In the genomic region with DNA sequence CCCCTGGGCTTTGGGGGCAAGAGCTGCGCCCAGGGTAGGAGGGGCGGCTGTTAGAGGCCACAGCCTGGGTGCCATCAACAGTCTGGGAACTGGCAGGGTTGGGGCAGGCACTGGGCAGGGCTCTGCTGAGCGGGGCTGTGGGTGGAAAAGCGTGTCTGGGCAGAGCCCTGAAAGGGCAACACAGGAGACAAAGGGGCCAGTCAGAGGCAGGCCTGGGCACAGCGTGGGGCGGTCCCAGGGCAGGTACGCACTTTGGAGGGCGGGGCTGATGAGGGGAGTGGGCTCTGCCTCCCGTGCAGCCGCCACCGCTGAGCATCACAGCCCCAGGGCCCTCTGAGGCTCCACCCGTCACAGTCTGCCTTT, we compare ENCODE assay signal across 12 cellular contexts. TPM values are rescaled to one million over a fixed set of nuclear protein-coding genes. Genes with fewer than 3 reads are reported as not detected.
A peak's percentile ranks its signal among the peaks of the same experiment; 100 is the strongest.
DNase-seq lines count a peak whose midpoint lies in the region; ATAC-seq and TF ChIP-seq lines count a peak whose summit lies in the region.
"Had no signal": no experiment of that assay in that cellular context is flagged by ENCODE, and none has a peak within 500 bp of the region (broad histone marks: within the 10 kb centered on the region; RNA-seq: fewer than 3 reads in every experiment).

No MANE protein-coding gene starts in this region.

- no peaks in the 10 kb centered on the region for H3K9me3 Mint-ChIP-seq in activated CD8-positive, alpha-beta memory T cell treated with anti-CD3 and anti-CD28 coated beads, Interleukin-2, amount 10 ng/mL, durations not matched to agents 7 days and 5 days (ENCODE audit: low read depth)
- peaks cover 1% of the 10 kb centered on the region for H3K9me3 Mint-ChIP-seq in endodermal cell
- H3K9me3 Mint-ChIP-seq: T-helper 2 cell treated with Interferon-gamma antibody and Interleukin-4, amounts not matched to agents 5 μg/mL and 100 μg/mL, for 36 hours had no signal

- H3K4me1 ChIP-seq in endodermal cell (ENCODE audit: control insufficient read depth, insufficient read depth, low read length) (peaks cover 2% of the 10 kb centered on the region), spleen (peaks cover 0 to 11% (median 7%) of the 10 kb centered on the region in 6 donors)
- H3K4me1 ChIP-seq: uterus had no signal

- no peak overlapping the region for H3K9ac ChIP-seq in endodermal cell (ENCODE audit: extremely low read depth, low read length, poor library complexity, severe bottlenecking)
- H3K9ac ChIP-seq: KMS-11 had no signal

- H3K4me3 ChIP-seq in endodermal cell (ENCODE audit: low read length) (no peak overlapping the region), spleen (no peak overlapping the region)
- H3K4me3 ChIP-seq: uterus had no signal

- H3K27ac Mint-ChIP-seq in activated CD8-positive, alpha-beta memory T cell treated with anti-CD3 and anti-CD28 coated beads, Interleukin-2, amount 10 ng/mL, durations not matched to agents 7 days and 5 days, result no peak overlapping the region
- no peak overlapping the region for H3K27ac Mint-ChIP-seq in endodermal cell

- H3K36me3 ChIP-seq in endodermal cell (ENCODE audit: control insufficient read depth, insufficient read depth, low read length) (peaks cover 4% of the 10 kb centered on the region), spleen (no peaks in the 10 kb centered on the region)
- H3K36me3 ChIP-seq: uterus had no signal

- TF ChIP-seq CTCF in endodermal cell (conservative IDR thresholded peaks at IDR 0.05) (no peak), spleen (IDR thresholded peaks at IDR 0.05 in 8 of 11, conservative IDR thresholded peaks at IDR 0.05 in 3 of 11) (no peak)

- intact Hi-C loops in spleen (cut with DNase I; ENCODE audit: low total_unique reads), result no loop called here

- H3K36me3 Mint-ChIP-seq in activated CD8-positive, alpha-beta memory T cell treated with anti-CD3 and anti-CD28 coated beads, Interleukin-2, amount 10 ng/mL, durations not matched to agents 7 days and 5 days, result no peaks in the 10 kb centered on the region
- peaks cover 9% of the 10 kb centered on the region for H3K36me3 Mint-ChIP-seq in endodermal cell (ENCODE audit: low read depth)

- peaks cover 2% of the 10 kb centered on the region for H3K4me1 Mint-ChIP-seq in activated CD8-positive, alpha-beta memory T cell treated with anti-CD3 and anti-CD28 coated beads, Interleukin-2, amount 10 ng/mL, durations not matched to agents 7 days and 5 days
- peaks cover 5% of the 10 kb centered on the region for H3K4me1 Mint-ChIP-seq in endodermal cell

- DNase-seq in activated CD8-positive, alpha-beta memory T cell treated with anti-CD3 and anti-CD28 coated beads, Interleukin-2, amount 10 ng/mL, durations not matched to agents 7 days and 5 days, result no peak
- DNase-seq in activated CD8-positive, alpha-beta memory T cell treated with anti-CD3 and anti-CD28 coated beads, Interleukin-2, amount 50 U/mL, for 4 hours, result no peak
- DNase-seq in NCI-H526 (lab: John Stamatoyannopoulos, UW) (peak; percentile 82 to 96), endodermal cell (no peak), globus pallidus (ENCODE audit: low spot score) (no peak), spleen (no peak)
- no peak for DNase-seq in stimulated activated naive CD8-positive, alpha-beta T cell treated with anti-CD3 and anti-CD28 coated beads, Interleukin-15, Interleukin-2, amounts not matched to agents 100 U/mL and 50 U/mL, for 24 hours

- H3K9me3 ChIP-seq in endodermal cell (ENCODE audit: control insufficient read depth, low read length) (no peaks in the 10 kb centered on the region), spleen (no peaks in the 10 kb centered on the region)
- H3K9me3 ChIP-seq: uterus had no signal

- no peaks in the 10 kb centered on the region for H3K27me3 ChIP-seq in endodermal cell (ENCODE audit: control insufficient read depth, insufficient read depth, low read length, poor library complexity, severe bottlenecking)
- peaks cover 0 to 10% (median 0%) of the 10 kb centered on the region in 7 donors for H3K27me3 ChIP-seq in spleen (replicated peaks in 1 of 7)
- H3K27me3 ChIP-seq: uterus had no signal

- WGBS in endodermal cell (ENCODE audit: insufficient coverage in 1 of 2, insufficient read length in 1 of 2), 2 experiments, result 82 to 90% methylated on average over 9 to 12 of the region's 12 CpGs
- 62 to 75% (median 62%) methylated on average over 10 to 12 of the region's 12 CpGs for WGBS in spleen, 5 donors

- ATAC-seq in activated CD8-positive, alpha-beta memory T cell treated with anti-CD3 and anti-CD28 coated beads, Interleukin-2, amount 10 ng/mL, durations not matched to agents 7 days and 5 days, result peak; percentile 21
- ATAC-seq in stimulated activated naive CD8-positive, alpha-beta T cell treated with anti-CD3 and anti-CD28 coated beads, Interleukin-15, Interleukin-2, amounts not matched to agents 100 U/mL and 50 U/mL, for 24 hours, result peak; percentile 8
- ATAC-seq in HG02938 (IDR thresholded peaks at IDR 0.05; ENCODE audit: unreplicated experiment), result no peak

- no peak for TF ChIP-seq POLR2A in spleen (IDR thresholded peaks at IDR 0.05)

- H3K27ac ChIP-seq in endodermal cell (ENCODE audit: low read depth, low read length) (peak overlapping the region; percentile 32), spleen (no peak overlapping the region)
- H3K27ac ChIP-seq: KMS-11, uterus had no signal

- CTCF ChIA-PET in activated CD8-positive, alpha-beta memory T cell treated with anti-CD3 and anti-CD28 coated beads, Interleukin-2, amount 10 ng/mL, durations not matched to agents 7 days and 5 days (lab: Charles Lee), result interaction anchor here (0.6 to 5.6 kb wide), 9 partner anchors 13 to 272 kb away, joined by 3 to 55 read pairs (median 4); a partner anchor contains a TSS

- H3K4me3 Mint-ChIP-seq in activated CD8-positive, alpha-beta memory T cell treated with anti-CD3 and anti-CD28 coated beads, Interleukin-2, amount 10 ng/mL, durations not matched to agents 7 days and 5 days, result no peak overlapping the region
- no peak overlapping the region for H3K4me3 Mint-ChIP-seq in endodermal cell
- H3K4me3 Mint-ChIP-seq: T-helper 2 cell treated with Interferon-gamma antibody and Interleukin-4, amounts not matched to agents 5 μg/mL and 100 μg/mL, for 36 hours had no signal

- H3K27me3 Mint-ChIP-seq in activated CD8-positive, alpha-beta memory T cell treated with anti-CD3 and anti-CD28 coated beads, Interleukin-2, amount 10 ng/mL, durations not matched to agents 7 days and 5 days, result no peaks in the 10 kb centered on the region
- no peaks in the 10 kb centered on the region for H3K27me3 Mint-ChIP-seq in endodermal cell (ENCODE audit: insufficient read depth)

RNA-seq across cellular contexts. Expression of a gene that starts 13.9 kb away (rescaled TPM):
- total RNA-seq in activated CD8-positive, alpha-beta memory T cell treated with anti-CD3 and anti-CD28 coated beads, Interleukin-2, amount 10 ng/mL, durations not matched to agents 7 days and 5 days, result 1 to 10 TPM; 3.3 to 4.0 TPM
- total RNA-seq in endodermal cell, result 10 to 100 TPM; 16.1 to 20.2 TPM
- 72.5 TPM for polyA plus RNA-seq in endodermal cell (2013, experiment 1 of 2)
- 63.1 TPM for polyA plus RNA-seq in endodermal cell (2013, experiment 2 of 2)
- total RNA-seq in spleen, result 1 to 10 TPM in 5 of 7 donors, under 1 TPM in 2; 0.79 to 2.9 (median 1.4) TPM
- under 1 TPM; 0.20 to 0.54 (median 0.46) TPM for polyA plus RNA-seq in spleen

RNA-seq across cellular contexts. Expression of a gene that starts 19.7 kb away (rescaled TPM):
- 10 to 100 TPM; 19.6 to 36.1 TPM for total RNA-seq in activated CD8-positive, alpha-beta memory T cell treated with anti-CD3 and anti-CD28 coated beads, Interleukin-2, amount 10 ng/mL, durations not matched to agents 7 days and 5 days
- 10 to 100 TPM; 38.5 to 72.7 TPM for total RNA-seq in endodermal cell
- 91.5 TPM for polyA plus RNA-seq in endodermal cell (2013, experiment 1 of 2)
- 92.2 TPM for polyA plus RNA-seq in endodermal cell (2013, experiment 2 of 2)
- 1 to 10 TPM; 2.0 to 9.3 (median 3.1) TPM for total RNA-seq in spleen
- 1 to 10 TPM; 3.5 to 3.9 (median 3.5) TPM for polyA plus RNA-seq in spleen

RNA-seq across cellular contexts. Expression of a gene that starts 43.6 kb away (rescaled TPM):
- total RNA-seq in activated CD8-positive, alpha-beta memory T cell treated with anti-CD3 and anti-CD28 coated beads, Interleukin-2, amount 10 ng/mL, durations not matched to agents 7 days and 5 days, result not detected
- total RNA-seq in endodermal cell (not detected), spleen (not detected)
- not detected for polyA plus RNA-seq in endodermal cell (2013, experiment 1 of 2)
- not detected for polyA plus RNA-seq in endodermal cell (2013, experiment 2 of 2)
- polyA plus RNA-seq in spleen, result not detected
- total RNA-seq: dermis microvascular lymphatic vessel endothelial cell had no signal

RNA-seq across cellular contexts. Expression of a gene that starts 49.5 kb away (rescaled TPM):
- total RNA-seq in activated CD8-positive, alpha-beta memory T cell treated with anti-CD3 and anti-CD28 coated beads, Interleukin-2, amount 10 ng/mL, durations not matched to agents 7 days and 5 days, result 100 to 1,000 TPM; 148 to 194 TPM
- 100 to 1,000 TPM; 100 to 101 TPM for total RNA-seq in endodermal cell
- 159 TPM for polyA plus RNA-seq in endodermal cell (2013, experiment 1 of 2)
- polyA plus RNA-seq in endodermal cell (2013, experiment 2 of 2), result 128 TPM
- 100 to 1,000 TPM in 3 of 7 donors, 10 to 100 TPM in 4; 98.5 to 138 (median 99.4) TPM for total RNA-seq in spleen
- polyA plus RNA-seq in spleen, result 10 to 100 TPM; 47.2 to 63.2 (median 50.1) TPM

Comparison
In these comparisons a context has a peak if more than half of its experiments do, and no peak if none do; other contexts are left out.
1. DNase-seq: peak in NCI-H526 (2 of 2); none in activated CD8-positive, alpha-beta memory T cell treated with anti-CD3 and anti-CD28 coated beads, Interleukin-2, amount 10 ng/mL, durations not matched to agents 7 days and 5 days (single experiment), activated CD8-positive, alpha-beta memory T cell treated with anti-CD3 and anti-CD28 coated beads, Interleukin-2, amount 50 U/mL, for 4 hours (single experiment), endodermal cell (single experiment), stimulated activated naive CD8-positive, alpha-beta T cell treated with anti-CD3 and anti-CD28 coated beads, Interleukin-15, Interleukin-2, amounts not matched to agents 100 U/mL and 50 U/mL, for 24 hours (single experiment), globus pallidus (single experiment) and spleen (single experiment).